In genomic region chr1:7380712-7381111, GRCh38 we compare ENCODE assay signal across 21 cellular contexts.
DNase-seq lines count a peak whose midpoint lies in the region; ATAC-seq and TF ChIP-seq lines count a peak whose summit lies in the region.
"Had no signal": no experiment of that assay in that cellular context is flagged by ENCODE, and none has a peak within 500 bp of the region (broad histone marks: within the 10 kb centered on the region; RNA-seq: fewer than 3 reads in every experiment).

No MANE protein-coding gene starts in this region.

- no peak overlapping the region for H3K27ac ChIP-seq in testis
- H3K27ac ChIP-seq: cardiac muscle cell, KMS-11, SK-N-MC had no signal

- no peak for TF ChIP-seq POLR2A in testis (IDR thresholded peaks at IDR 0.05)

- CTCF ChIA-PET in activated CD8-positive, alpha-beta memory T cell treated with anti-CD3 and anti-CD28 coated beads, Interleukin-2, amount 10 ng/mL, durations not matched to agents 7 days and 5 days (lab: Charles Lee): no interaction called here

- no peak overlapping the region for H3K4me3 Mint-ChIP-seq in activated CD8-positive, alpha-beta memory T cell treated with anti-CD3 and anti-CD28 coated beads, Interleukin-2, amount 10 ng/mL, durations not matched to agents 7 days and 5 days

- peaks cover 8% of the 10 kb centered on the region for H3K27me3 Mint-ChIP-seq in activated CD8-positive, alpha-beta memory T cell treated with anti-CD3 and anti-CD28 coated beads, Interleukin-2, amount 10 ng/mL, durations not matched to agents 7 days and 5 days

- no peaks in the 10 kb centered on the region for H3K4me1 ChIP-seq in testis

- no peak for ATAC-seq in activated CD8-positive, alpha-beta memory T cell treated with anti-CD3 and anti-CD28 coated beads, Interleukin-2, amount 10 ng/mL, durations not matched to agents 7 days and 5 days
- no peak for ATAC-seq in HG02885 (IDR thresholded peaks at IDR 0.05; ENCODE audit: poor library complexity, unreplicated experiment)
- ATAC-seq: gastroesophageal sphincter; stimulated activated naive CD8-positive, alpha-beta T cell treated with anti-CD3 and anti-CD28 coated beads, Interleukin-15, Interleukin-2, amounts not matched to agents 100 U/mL and 50 U/mL, for 24 hours had no signal

- H3K9me3 Mint-ChIP-seq in activated CD8-positive, alpha-beta memory T cell treated with anti-CD3 and anti-CD28 coated beads, Interleukin-2, amount 10 ng/mL, durations not matched to agents 7 days and 5 days (ENCODE audit: low read depth): no peaks in the 10 kb centered on the region

- intact Hi-C loops in testis (cut with DNase I; ENCODE audit: low total_unique reads): no loop called here

- H3K4me3 ChIP-seq in testis: no peak overlapping the region
- H3K4me3 ChIP-seq: cardiac muscle cell, gastroesophageal sphincter, SK-N-MC had no signal

- H3K36me3 ChIP-seq in testis (ENCODE audit: low read depth, missing control alignments): no peaks in the 10 kb centered on the region
- H3K36me3 ChIP-seq: cardiac muscle cell, gastroesophageal sphincter had no signal

- no peaks in the 10 kb centered on the region for H3K9me3 ChIP-seq in testis

- no peak for TF ChIP-seq CTCF in testis (IDR thresholded peaks at IDR 0.05)

- no peaks in the 10 kb centered on the region for H3K36me3 Mint-ChIP-seq in activated CD8-positive, alpha-beta memory T cell treated with anti-CD3 and anti-CD28 coated beads, Interleukin-2, amount 10 ng/mL, durations not matched to agents 7 days and 5 days

- H3K27me3 ChIP-seq in testis: no peaks in the 10 kb centered on the region
- H3K27me3 ChIP-seq: cardiac muscle cell, gastroesophageal sphincter had no signal

- DNase-seq in activated CD8-positive, alpha-beta memory T cell treated with anti-CD3 and anti-CD28 coated beads, Interleukin-2, amount 10 ng/mL, durations not matched to agents 7 days and 5 days: peak; percentile 8
- no peak for DNase-seq in activated CD8-positive, alpha-beta memory T cell treated with anti-CD3 and anti-CD28 coated beads, Interleukin-2, amount 50 U/mL, for 48 hours
- DNase-seq in T1000 (lab: John Stamatoyannopoulos, UW) (peak; percentile 8), islet precursor cell (peak; percentile 62), testis (peak; percentile 13), SHP77 treated with DMSO at 0.1 percent for 48 hours (lab: John Stamatoyannopoulos, UW) (no peak)
- no peak for DNase-seq in activated CD4-positive, alpha-beta T cell treated with anti-CD3 and anti-CD28 coated beads for 1 hour
- DNase-seq: activated CD4-positive, alpha-beta T cell treated with anti-CD3 and anti-CD28 coated beads for 48 hours; activated CD8-positive, alpha-beta memory T cell treated with anti-CD3 and anti-CD28 coated beads, Interleukin-2, amount 50 U/mL, for 4 hours; activated gamma-delta T cell; NCI-H1105; NCI-H2171; NCI-H748 treated with DMSO at 0.1 percent for 48 hours; nucleus accumbens; stimulated activated naive CD8-positive, alpha-beta T cell treated with anti-CD3 and anti-CD28 coated beads, Interleukin-15, Interleukin-2, amounts not matched to agents 100 U/mL and 50 U/mL, for 24 hours; trophoblast cell had no signal

- no peaks in the 10 kb centered on the region for H3K4me1 Mint-ChIP-seq in activated CD8-positive, alpha-beta memory T cell treated with anti-CD3 and anti-CD28 coated beads, Interleukin-2, amount 10 ng/mL, durations not matched to agents 7 days and 5 days

- WGBS in testis, 2 donors: 88 to 91% methylated on average over 3 of the region's 3 CpGs

- no peak overlapping the region for H3K27ac Mint-ChIP-seq in activated CD8-positive, alpha-beta memory T cell treated with anti-CD3 and anti-CD28 coated beads, Interleukin-2, amount 10 ng/mL, durations not matched to agents 7 days and 5 days

Comparison
In these comparisons a context has a peak if more than half of its experiments do, and no peak if none do; other contexts are left out.
1. DNase-seq: peak in activated CD8-positive, alpha-beta memory T cell treated with anti-CD3 and anti-CD28 coated beads, Interleukin-2, amount 10 ng/mL, durations not matched to agents 7 days and 5 days (single experiment), T1000 (single experiment), islet precursor cell (single experiment) and testis (single experiment); none in activated CD8-positive, alpha-beta memory T cell treated with anti-CD3 and anti-CD28 coated beads, Interleukin-2, amount 50 U/mL, for 48 hours (single experiment), SHP77 treated with DMSO at 0.1 percent for 48 hours (single experiment) and activated CD4-positive, alpha-beta T cell treated with anti-CD3 and anti-CD28 coated beads for 1 hour (single experiment).